In genomic region chr5:80069918-80070318, GRCh38 we compare ENCODE assay signal across 10 cellular contexts. TPM values are rescaled to one million over a fixed set of nuclear protein-coding genes. Genes with fewer than 3 reads are reported as not detected.
DNase-seq lines count a peak whose midpoint lies in the region; ATAC-seq and TF ChIP-seq lines count a peak whose summit lies in the region.
"Had no signal": no experiment of that assay in that cellular context is flagged by ENCODE, and none has a peak within 500 bp of the region (broad histone marks: within the 10 kb centered on the region; RNA-seq: fewer than 3 reads in every experiment).

No MANE protein-coding gene starts in this region.

- no peak overlapping the region for H3K18ac ChIP-seq in mesendoderm (ENCODE audit: low read length)

- H3K4me1 ChIP-seq in GM23338 (ENCODE audit: insufficient read depth) (peaks cover 15% of the 10 kb centered on the region; the same call in 1 of the 2 replicates), mesendoderm (ENCODE audit: control insufficient read depth, low read depth, low read length) (no peaks in the 10 kb centered on the region)

- H3K9ac ChIP-seq in mesendoderm (ENCODE audit: low read length): no peak overlapping the region

- H3K4ac ChIP-seq in mesendoderm (ENCODE audit: low read depth, low read length): no peak overlapping the region

- no peak overlapping the region for H2BK15ac ChIP-seq in mesendoderm (replicated peaks; ENCODE audit: low read depth)

- no peak overlapping the region for H4K5ac ChIP-seq in mesendoderm (ENCODE audit: low read length)

- H3K9me3 ChIP-seq in T-helper 17 cell (ENCODE audit: control insufficient read depth, low read length, poor library complexity, severe bottlenecking): no peaks in the 10 kb centered on the region

- no CpG with 5 or more reads among the region's 3 CpGs for WGBS in mesendoderm (ENCODE audit: extremely low coverage, insufficient coverage, low lambda C conversion rate)

- H3K4me2 ChIP-seq in GM23338 (no peak overlapping the region), mesendoderm (ENCODE audit: low read length) (no peak overlapping the region)

- TF ChIP-seq POLR2A in GM18505 (IDR thresholded peaks at IDR 0.05; ENCODE audit: borderline replicate concordance, extremely low read depth, insufficient read depth, insufficient read length): no peak

- no peak overlapping the region for H2BK5ac ChIP-seq in mesendoderm (ENCODE audit: low read length)

- H3K79me1 ChIP-seq in mesendoderm (ENCODE audit: low read length): no peaks in the 10 kb centered on the region

- H3K9me2 ChIP-seq in GM23338 (ENCODE audit: insufficient read depth): no peaks in the 10 kb centered on the region

- peak; percentile 82 for ATAC-seq in GM23338
- ATAC-seq in T-helper 17 cell: no peak
- ATAC-seq in GM18505 (IDR thresholded peaks at IDR 0.05; ENCODE audit: unreplicated experiment): no peak
- no peak for ATAC-seq in GM21526 (IDR thresholded peaks at IDR 0.05; ENCODE audit: low FRiP score, unreplicated experiment)

- peaks cover 5% of the 10 kb centered on the region; the same call in 2 of the 3 replicates for H3K4me1 Mint-ChIP-seq in GM23338
- H3K4me1 Mint-ChIP-seq in T-helper 17 cell: peaks cover 7% of the 10 kb centered on the region
- H3K4me1 Mint-ChIP-seq: CD4-positive, CD25-positive, alpha-beta regulatory T cell had no signal

- H3F3A ChIP-seq in GM23338 (replicated peaks; ENCODE audit: low read depth): peaks cover 5% of the 10 kb centered on the region; the same call in 1 of the 2 replicates

- no peak overlapping the region for H2AK5ac ChIP-seq in mesendoderm (ENCODE audit: low read length)

- no peak overlapping the region for H3K23ac ChIP-seq in mesendoderm (ENCODE audit: low read length)

- H3K4me3 ChIP-seq in AG10803 (ENCODE audit: low read length) (no peak overlapping the region), GM23338 (no peak overlapping the region), mesendoderm (ENCODE audit: low read length) (no peak overlapping the region)

- H3K56ac ChIP-seq in mesendoderm (ENCODE audit: low read length): no peak overlapping the region

- peak overlapping the region; percentile 72; the same call in 1 of the 2 replicates for H3K27ac ChIP-seq in GM23338 (ENCODE audit: low read depth)
- H3K27ac ChIP-seq in mesendoderm (ENCODE audit: low read depth, low read length): no peak overlapping the region

- no peaks in the 10 kb centered on the region for H3K9me3 Mint-ChIP-seq in GM23338
- H3K9me3 Mint-ChIP-seq: CD4-positive, CD25-positive, alpha-beta regulatory T cell; T-helper 1 cell treated with Interleukin-12 subunit alpha and Interleukin-12 subunit beta and Interleukin-4 antibody, amounts not matched to agents 30 μg/mL and 1 μg/mL, for 36 hours had no signal

- DNase-seq in AG10803 (ENCODE audit: low read depth): peak; percentile 48
- DNase-seq in GM23338 (ENCODE audit: low spot score): peak; percentile 18
- DNase-seq in T-helper 17 cell: no peak
- DNase-seq in medulla oblongata (ENCODE audit: extremely low spot score): peak; percentile 35
- DNase-seq in mesendoderm: no peak
- no peak for DNase-seq in midbrain (lab: John Stamatoyannopoulos, UW)
- DNase-seq: CD4-positive, CD25-positive, alpha-beta regulatory T cell had no signal

- no peak overlapping the region for H3K27ac Mint-ChIP-seq in GM23338
- H3K27ac Mint-ChIP-seq in T-helper 17 cell: peak overlapping the region; percentile 34
- H3K27ac Mint-ChIP-seq: T-helper 1 cell treated with Interleukin-12 subunit alpha and Interleukin-12 subunit beta and Interleukin-4 antibody, amounts not matched to agents 30 μg/mL and 1 μg/mL, for 36 hours had no signal

- TF ChIP-seq CTCF in AG10803 (conservative IDR thresholded peaks at IDR 0.05; ENCODE audit: low read length) (no peak), GM23338 (conservative IDR thresholded peaks at IDR 0.05; ENCODE audit: low read depth in 2 of 2) (no peak)

- H2BK120ac ChIP-seq in mesendoderm (ENCODE audit: low read depth, low read length): no peak overlapping the region

- H3K36me3 Mint-ChIP-seq in GM23338 (ENCODE audit: low read depth): no peaks in the 10 kb centered on the region; the same call in 2 of the 3 replicates
- peaks cover 15% of the 10 kb centered on the region for H3K36me3 Mint-ChIP-seq in T-helper 17 cell (ENCODE audit: low read depth)

- H3K4me3 Mint-ChIP-seq in GM23338: no peak overlapping the region
- no peak overlapping the region for H3K4me3 Mint-ChIP-seq in T-helper 17 cell
- H3K4me3 Mint-ChIP-seq: CD4-positive, CD25-positive, alpha-beta regulatory T cell; T-helper 1 cell treated with Interleukin-12 subunit alpha and Interleukin-12 subunit beta and Interleukin-4 antibody, amounts not matched to agents 30 μg/mL and 1 μg/mL, for 36 hours had no signal

- H3K79me2 ChIP-seq in GM23338 (replicated peaks; ENCODE audit: insufficient read depth): no peaks in the 10 kb centered on the region
- no peaks in the 10 kb centered on the region for H3K79me2 ChIP-seq in mesendoderm (ENCODE audit: control insufficient read depth, insufficient read depth, low read length)

- H3K36me3 ChIP-seq in GM23338 (ENCODE audit: insufficient read depth) (no peaks in the 10 kb centered on the region), mesendoderm (ENCODE audit: control insufficient read depth, insufficient read depth, low read length) (no peaks in the 10 kb centered on the region)

- H3K27me3 Mint-ChIP-seq in GM23338 (ENCODE audit: insufficient read depth, low read depth, poor library complexity) (peaks cover 3% of the 10 kb centered on the region), T-helper 17 cell (no peaks in the 10 kb centered on the region)

- H4K8ac ChIP-seq in mesendoderm (ENCODE audit: low read depth, low read length): no peak overlapping the region

- H2AFZ ChIP-seq in GM23338: 0 out of 2 replicates have a peak overlapping the region, but pooled peaks have one; percentile 28

- H3K27me3 ChIP-seq in GM23338 (ENCODE audit: insufficient read depth): no peaks in the 10 kb centered on the region
- H3K27me3 ChIP-seq in mesendoderm (ENCODE audit: insufficient read depth, low read length, poor library complexity): no peaks in the 10 kb centered on the region

- H4K20me1 ChIP-seq in GM23338 (replicated peaks; ENCODE audit: insufficient read depth): no peaks in the 10 kb centered on the region

TF ChIP-seq in GM23338, 12 proteins besides CTCF, POLR2A, EP300 and RAD21 (continues in another document):
- TF ChIP-seq ETS1 (IDR thresholded peaks at IDR 0.05) (no peak), EZH2 (IDR thresholded peaks at IDR 0.05; ENCODE audit: low read depth, unreplicated experiment) (no peak), ZNF114 (CRISPR knock-in tag; IDR thresholded peaks at IDR 0.05) (no peak), CREB1 (CRISPR knock-in tag; IDR thresholded peaks at IDR 0.05; ENCODE audit: low read depth) (no peak), STAT1 (IDR thresholded peaks at IDR 0.05; ENCODE audit: unreplicated experiment) (no peak)

RNA-seq across cellular contexts. Expression of gene THBS4, which starts 34.8 kb away (rescaled TPM):
- total RNA-seq in GM23338 (2014; rRNA removed; shearing (Covaris generic)): 13.7 and 23.2 TPM in 2 replicates
- polyA plus RNA-seq in GM23338 (2016; fragmentation: Nextera tagmentation; extraction: Ambion mirVana): 11.9 and 14.0 TPM in 2 replicates
- under 1 TPM; 0.21 to 0.94 TPM for total RNA-seq in T-helper 17 cell
- 3.5 TPM for polyA plus RNA-seq in mesendoderm (2013, experiment 1 of 2)
- polyA plus RNA-seq in mesendoderm (2013, experiment 2 of 2): 3.2 TPM
- total RNA-seq: CD4-positive, CD25-positive, alpha-beta regulatory T cell had no signal
- polyA plus RNA-seq: CD4-positive, CD25-positive, alpha-beta regulatory T cell had no signal

Comparison
In these comparisons a context has a peak if more than half of its experiments do, and no peak if none do; other contexts are left out.
1. DNase-seq: peak in AG10803 (single experiment), GM23338 (single experiment) and medulla oblongata (single experiment); none in T-helper 17 cell (0 of 3), mesendoderm (single experiment) and midbrain (single experiment).